ENCODE assay signal across 24 cellular contexts in the genomic region with DNA sequence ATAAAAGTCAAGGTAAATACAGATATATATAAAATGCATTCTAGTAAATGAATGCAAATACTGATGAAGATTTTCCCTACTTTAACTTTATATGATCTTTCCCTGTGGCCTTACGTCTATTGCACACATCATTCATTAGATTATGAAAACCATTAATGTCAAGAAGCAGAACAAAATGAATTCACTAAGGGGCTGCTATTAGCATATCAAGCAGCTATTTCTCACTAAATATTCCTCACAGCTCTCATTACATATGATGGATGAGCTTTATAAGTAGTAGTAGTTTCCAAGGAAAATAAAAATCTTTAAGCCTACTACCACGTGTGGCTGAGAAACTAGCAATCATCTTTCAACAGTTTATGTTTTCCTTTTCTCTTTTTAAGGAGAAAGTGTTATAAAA.
"Had no signal": no experiment of that assay in that cellular context is flagged by ENCODE, and none has a peak within 500 bp of the region (broad histone marks: within the 10 kb centered on the region; RNA-seq: fewer than 3 reads in every experiment).

No MANE protein-coding gene starts in this region.

- H3K4me1 ChIP-seq: stomach, suprapubic skin, testis, thyroid gland, tibial artery, tibial nerve, transverse colon, upper lobe of left lung, upper lobe of right lung, uterus, vagina had no signal

- H3K36me3 ChIP-seq: stomach, suprapubic skin, thoracic aorta, thyroid gland, tibial artery, tibial nerve, transverse colon, upper lobe of left lung, upper lobe of right lung, uterus, vagina had no signal

- H3K27ac ChIP-seq: stomach, suprapubic skin, testis, thoracic aorta, thyroid gland, tibial artery, tibial nerve, transverse colon, upper lobe of left lung, upper lobe of right lung, uterus, vagina had no signal

- H3K9me3 ChIP-seq: suprapubic skin, testis, thoracic aorta, thyroid gland, tibial artery, tibial nerve, transverse colon, upper lobe of left lung, upper lobe of right lung, uterus, vagina had no signal

- H3K27me3 ChIP-seq: stomach, suprapubic skin, testis, thyroid gland, tibial artery, tibial nerve, transverse colon, upper lobe of left lung, upper lobe of right lung, uterus, vagina had no signal

- H3K4me3 ChIP-seq: stomach, suprapubic skin, testis, thoracic aorta, thyroid gland, tibial artery, tibial nerve, transverse colon, upper lobe of left lung, upper lobe of right lung, uterus, vagina had no signal

- DNase-seq: stimulated activated CD4-positive, alpha-beta T cell treated with anti-CD3 and anti-CD28 coated beads, Interleukin-2, amount 100 ng/mL, for 48 hours; stimulated activated CD4-positive, alpha-beta T cell treated with anti-CD3 and anti-CD28 coated beads, Interleukin-4, amount 100 ng/mL, for 1 hour; stimulated activated CD4-positive, alpha-beta T cell treated with anti-CD3 and anti-CD28 coated beads, Interleukin-4, amount 100 ng/mL, for 24 hours; stimulated activated CD4-positive, alpha-beta T cell treated with anti-CD3 and anti-CD28 coated beads, Interleukin-4, amount 100 ng/mL, for 4 hours; stimulated activated CD8-positive, alpha-beta memory T cell treated with anti-CD3 and anti-CD28 coated beads, Interleukin-4, amount 100 ng/mL, for 48 hours; stimulated activated naive B cell treated with anti-CD40 and anti-IgM and Interleukin-4, amounts not matched to agents 10 μg/mL and 1 μg/mL and 100 μg/mL, for 72 hours; stimulated activated naive CD4-positive, alpha-beta T cell; stimulated activated naive CD4-positive, alpha-beta T cell treated with Interleukin-2 at 50 U/mL for 16 hours; stimulated activated naive CD8-positive, alpha-beta T cell treated with anti-CD3 and anti-CD28 coated beads, Interleukin-15, amount 100 ng/mL, for 72 hours; stimulated activated naive CD8-positive, alpha-beta T cell treated with anti-CD3 and anti-CD28 coated beads, Interleukin-15, Interleukin-2, amounts not matched to agents 100 U/mL and 50 U/mL, for 24 hours; stomach; substantia nigra; testis; thyroid gland; tibial artery; transverse colon; trophoblast cell; upper lobe of left lung; upper lobe of right lung; uterus had no signal
